Comparison of ENCODE assay signal across 8 cellular contexts in genomic region chr19:58554494-58555368, GRCh38. TPM values are rescaled to one million over a fixed set of nuclear protein-coding genes. Genes with fewer than 3 reads are reported as not detected.
DNase-seq lines count a peak whose midpoint lies in the region; ATAC-seq and TF ChIP-seq lines count a peak whose summit lies in the region.

CHMP2A (minus strand) TSS chr19:58555105; CDS start chr19:58554212, 893 bp downstream.

- H3K36me3 ChIP-seq in WERI-Rb-1 = peaks cover 55% of the 10 kb centered on the region

- H3K4me3 ChIP-seq in GM12875 (ENCODE audit: low read depth, low read length) = peak within 1 kb of the TSS; percentile 79
- peak within 1 kb of the TSS; percentile 86 for H3K4me3 ChIP-seq in WERI-Rb-1 (ENCODE audit: low read depth, low read length)

- no peaks in the 10 kb centered on the region for H3K27me3 ChIP-seq in WERI-Rb-1 (ENCODE audit: insufficient read depth, low read depth, severe bottlenecking)

- intact Hi-C loops in left colon (cut with DNase I, micrococcal nuclease) = no loop called here

- peak within 1 kb of the TSS; percentile 98 for H3K27ac Mint-ChIP-seq in chondrocyte (ENCODE audit: unreplicated experiment)

- H3K4me3 Mint-ChIP-seq in chondrocyte (ENCODE audit: unreplicated experiment) = peak within 1 kb of the TSS; percentile 92

- ATAC-seq in HG03095 (IDR thresholded peaks at IDR 0.05; ENCODE audit: unreplicated experiment) = peak; percentile 22
- peak; percentile 59 for ATAC-seq in left colon

- H3K36me3 Mint-ChIP-seq in chondrocyte (ENCODE audit: low read depth) = peaks cover 30% of the 10 kb centered on the region

- DNase-seq in WERI-Rb-1 (peak; percentile 98), chondrocyte (ENCODE audit: low spot score) (peak; percentile 99), left colon (peak; percentile 99), NCI-H2081 (lab: John Stamatoyannopoulos, UW) (no peak), KG1 (lab: John Stamatoyannopoulos, UW) (no peak)
- DNase-seq in stimulated activated CD4-positive, alpha-beta T cell treated with anti-CD3 and anti-CD28 coated beads, Interleukin-2, amount 100 ng/mL, for 24 hours = peak; percentile 98 to 99

- no peaks in the 10 kb centered on the region for H3K9me3 ChIP-seq in WERI-Rb-1 (ENCODE audit: severe bottlenecking)

- H3K9me3 Mint-ChIP-seq in chondrocyte (ENCODE audit: low read depth) = no peaks in the 10 kb centered on the region

- H3K4me1 Mint-ChIP-seq in chondrocyte (ENCODE audit: low read depth) = peaks cover 48% of the 10 kb centered on the region

- H3K27me3 Mint-ChIP-seq in chondrocyte (ENCODE audit: low read depth) = no peaks in the 10 kb centered on the region

- TF ChIP-seq CTCF in GM12875 (IDR thresholded peaks at IDR 0.05; ENCODE audit: borderline replicate concordance, insufficient read depth, low read depth, low read length) (no peak), WERI-Rb-1 (IDR thresholded peaks at IDR 0.05; ENCODE audit: low read depth, low read length) (no peak), chondrocyte (IDR thresholded peaks at IDR 0.05) (peak; percentile 28)

- peak within 1 kb of the TSS; percentile 78 for H3K27ac ChIP-seq in WERI-Rb-1

RNA-seq across cellular contexts. Expression of gene CHMP2A, which starts in this region (rescaled TPM):
- total RNA-seq in chondrocyte (85.1 to 99.4 TPM (median 85.9 TPM) in 3 replicates), left colon (100 to 1,000 TPM; 204 to 215 TPM)

Comparison
In these comparisons a context has a peak if more than half of its experiments do, and no peak if none do; other contexts are left out.
1. DNase-seq: peak in WERI-Rb-1 (single experiment), chondrocyte (single experiment), left colon (2 of 2) and stimulated activated CD4-positive, alpha-beta T cell treated with anti-CD3 and anti-CD28 coated beads, Interleukin-2, amount 100 ng/mL, for 24 hours (2 of 2); none in NCI-H2081 (0 of 2) and KG1 (single experiment).